Comparison of ENCODE assay signal across 12 cellular contexts in genomic region chr7:105811189-105811847, GRCh38.
"Had no signal": no experiment of that assay in that cellular context is flagged by ENCODE, and none has a peak within 500 bp of the region (broad histone marks: within the 10 kb centered on the region; RNA-seq: fewer than 3 reads in every experiment).

No MANE protein-coding gene starts in this region.

- H3K36me3 ChIP-seq: ascending aorta, breast epithelium, lower lobe of right lung, pancreas, upper lobe of right lung had no signal

- H3K27me3 ChIP-seq: ascending aorta, breast epithelium, dorsolateral prefrontal cortex, pancreas, testis, upper lobe of right lung had no signal

- DNase-seq: activated B cell treated with CpG ODN at 0.5 μM for 24 hours; activated CD8-positive, alpha-beta memory T cell treated with anti-CD3 and anti-CD28 coated beads for 24 hours; lower lobe of right lung; pancreas; testis; upper lobe of right lung had no signal

- H3K9me3 ChIP-seq: ascending aorta, breast epithelium, lower lobe of right lung, pancreas, testis, upper lobe of right lung had no signal

- H3K27ac Mint-ChIP-seq: mesothelial cell of epicardium; stimulated activated naive CD8-positive, alpha-beta T cell treated with anti-CD3 and anti-CD28 coated beads, Interleukin-15, Interleukin-2, amounts not matched to agents 100 ng/mL and 50 ng/mL, for 24 hours had no signal

- H3K4me1 ChIP-seq: ascending aorta, pancreas, upper lobe of right lung had no signal

- H3K9me3 Mint-ChIP-seq: activated B cell treated with CpG ODN at 0.5 μM for 24 hours; stimulated activated naive CD8-positive, alpha-beta T cell treated with anti-CD3 and anti-CD28 coated beads, Interleukin-15, Interleukin-2, amounts not matched to agents 100 ng/mL and 50 ng/mL, for 24 hours had no signal

- H3K27ac ChIP-seq: ascending aorta, breast epithelium, dorsolateral prefrontal cortex, lower lobe of right lung, pancreas, testis, upper lobe of right lung had no signal

- H3K4me3 Mint-ChIP-seq: activated B cell treated with CpG ODN at 0.5 μM for 24 hours; mesothelial cell of epicardium; stimulated activated naive CD8-positive, alpha-beta T cell treated with anti-CD3 and anti-CD28 coated beads, Interleukin-15, Interleukin-2, amounts not matched to agents 100 ng/mL and 50 ng/mL, for 24 hours had no signal

- H3K4me3 ChIP-seq: ascending aorta, breast epithelium, dorsolateral prefrontal cortex, lower lobe of right lung, pancreas, testis, upper lobe of right lung had no signal

- ATAC-seq: esophagus mucosa, lower lobe of right lung, pancreas, upper lobe of right lung had no signal

- H3K27me3 Mint-ChIP-seq: activated B cell treated with CpG ODN at 0.5 μM for 24 hours; stimulated activated naive CD8-positive, alpha-beta T cell treated with anti-CD3 and anti-CD28 coated beads, Interleukin-15, Interleukin-2, amounts not matched to agents 100 ng/mL and 50 ng/mL, for 24 hours had no signal
